ENCODE assay signal across 8 cellular contexts in genomic region chr16:57639172-57639571, GRCh38. TPM values are rescaled to one million over a fixed set of nuclear protein-coding genes. Genes with fewer than 3 reads are reported as not detected.
DNase-seq lines count a peak whose midpoint lies in the region; ATAC-seq, FAIRE-seq and TF ChIP-seq lines count a peak whose summit lies in the region.

No MANE protein-coding gene starts in this region.

- H3K79me2 ChIP-seq in H1 (ENCODE audit: control insufficient read depth in 1 of 2, insufficient read depth in 2 of 2, low read length in 2 of 2): no peaks in the 10 kb centered on the region

- no peak overlapping the region for H2AFZ ChIP-seq in H1 (ENCODE audit: low read length)

- no peaks in the 10 kb centered on the region for H3K36me3 Mint-ChIP-seq in nephron progenitor cell (ENCODE audit: low read depth)
- H3K36me3 Mint-ChIP-seq in activated T-helper 1 cell treated with anti-CD3 and anti-CD28 coated beads, Interleukin-12 subunit alpha, Interleukin-12 subunit beta, Interleukin-2, Interleukin-4 antibody, amounts not matched to agents 30 ng/mL and 10 ng/mL and 1 ng/mL, durations not matched to agents 14 hours and 24 hours and 36 hours (ENCODE audit: low read depth): no peaks in the 10 kb centered on the region

- peak overlapping the region; percentile 38 for H3K4me3 Mint-ChIP-seq in nephron progenitor cell
- no peak overlapping the region for H3K4me3 Mint-ChIP-seq in activated T-helper 1 cell treated with anti-CD3 and anti-CD28 coated beads, Interleukin-12 subunit alpha, Interleukin-12 subunit beta, Interleukin-2, Interleukin-4 antibody, amounts not matched to agents 30 ng/mL and 10 ng/mL and 1 ng/mL, durations not matched to agents 14 hours and 24 hours and 36 hours

- H2BK15ac ChIP-seq in H1 (ENCODE audit: low read length): no peak overlapping the region

- no peak overlapping the region for H3K23ac ChIP-seq in H1 (ENCODE audit: insufficient read length)

- H3K4me3 ChIP-seq in H1 (ENCODE audit: extremely low read depth in 1 of 4, insufficient read depth in 2 of 4, low read depth in 3 of 4, low read length in 4 of 4): peak overlapping the region in 1 of 4 experiments; percentile 18; a peak in 2 of 8 replicates

- intact Hi-C loops in activated T-helper 1 cell treated with anti-CD3 and anti-CD28 coated beads, Interleukin-12 subunit alpha, Interleukin-12 subunit beta, Interleukin-2, Interleukin-4 antibody, amounts not matched to agents 30 ng/mL and 10 ng/mL and 1 ng/mL, durations not matched to agents 14 hours and 24 hours and 36 hours (cut with micrococcal nuclease): no loop called here

- no peak overlapping the region for H4K8ac ChIP-seq in H1 (ENCODE audit: extremely low read depth, insufficient read depth, low read length)

- no peak overlapping the region for H3K9ac ChIP-seq in H1 (replicated peaks in 1 of 4; ENCODE audit: extremely low read depth in 1 of 4, low read depth in 3 of 4, low read length in 3 of 4)

- H3K27me3 Mint-ChIP-seq in nephron progenitor cell (ENCODE audit: low read depth, poor library complexity): peaks cover 32% of the 10 kb centered on the region
- H3K27me3 Mint-ChIP-seq in activated T-helper 1 cell treated with anti-CD3 and anti-CD28 coated beads, Interleukin-12 subunit alpha, Interleukin-12 subunit beta, Interleukin-2, Interleukin-4 antibody, amounts not matched to agents 30 ng/mL and 10 ng/mL and 1 ng/mL, durations not matched to agents 14 hours and 24 hours and 36 hours (ENCODE audit: insufficient read depth): peaks cover 26% of the 10 kb centered on the region

- no peaks in the 10 kb centered on the region; the same call in 1 of the 2 replicates for H3K23me2 ChIP-seq in H1 (ENCODE audit: low read depth, low read length)

- H2BK120ac ChIP-seq in H1 (replicated peaks; ENCODE audit: low read depth, low read length): no peak overlapping the region

- no peak for TF ChIP-seq POLR2A in H1 (IDR thresholded peaks at IDR 0.05; ENCODE audit: control extremely low read depth in 1 of 2, low read depth in 2 of 2, low read length in 2 of 2)

- H3K4me1 ChIP-seq in H1 (replicated peaks in 1 of 4; ENCODE audit: control insufficient read depth in 3 of 4, insufficient read depth in 4 of 4, low read length in 3 of 4): peaks cover 0 to 3% (median 1%) of the 10 kb centered on the region in 4 experiments; a peak in 4 of 7 replicates

- no peak for TF ChIP-seq CTCF in D721Med (IDR thresholded peaks at IDR 0.05; ENCODE audit: insufficient read depth, missing control alignments)
- TF ChIP-seq CTCF in H1 (IDR thresholded peaks at IDR 0.05; ENCODE audit: control extremely low read depth in 1 of 3, insufficient read depth in 1 of 3, low read depth in 1 of 3, low read length in 3 of 3): no peak
- no peak for TF ChIP-seq CTCF in nephron progenitor cell (IDR thresholded peaks at IDR 0.05)

- CTCF ChIA-PET in H1 (lab: Charles Lee; ENCODE audit: partially characterized antibody): interaction anchor here (0.6 to 9.2 kb wide), 18 partner anchors 8 to 692 kb away, joined by 3 to 104 read pairs (median 4); partner anchors contain the start of genes ADGRG1 and KATNB1

- H4K91ac ChIP-seq in H1 (replicated peaks; ENCODE audit: insufficient read length, low read length): no peak overlapping the region

- H3K4ac ChIP-seq in H1 (replicated peaks; ENCODE audit: insufficient read length, low read depth, low read length): no peak overlapping the region

- H3K27me3 ChIP-seq in H1 (replicated peaks in 1 of 4; ENCODE audit: control insufficient read depth in 3 of 4, extremely low read depth in 1 of 4, insufficient read depth in 3 of 4, low read length in 3 of 4): peaks cover 0 to 6% (median 4%) of the 10 kb centered on the region in 4 experiments; a peak in 5 of 7 replicates

- FAIRE-seq in D721Med (lab: Jason Lieb, UNC) (no peak), H1 (lab: Jason Lieb, UNC) (peak; percentile 52)

- no peak overlapping the region for H2BK20ac ChIP-seq in H1 (ENCODE audit: low read length)

- 17% methylated on average over 14 of the region's 14 CpGs; no CpG with 5 or more reads in 1 of the 2 experiments for WGBS in H1 (ENCODE audit: extremely low coverage in 1 of 2, insufficient coverage in 1 of 2, insufficient read length in 1 of 2, insufficient replicate concordance in 2 of 2, low coverage in 1 of 2, low lambda C conversion rate in 2 of 2, missing lambda C conversion rate in 1 of 2), 2 experiments

- no peak overlapping the region for H2BK12ac ChIP-seq in H1 (ENCODE audit: low read depth, low read length)

- H3K14ac ChIP-seq in H1 (ENCODE audit: insufficient read length): no peak overlapping the region

- peaks cover 48% of the 10 kb centered on the region for H3K4me1 Mint-ChIP-seq in nephron progenitor cell
- H3K4me1 Mint-ChIP-seq in activated T-helper 1 cell treated with anti-CD3 and anti-CD28 coated beads, Interleukin-12 subunit alpha, Interleukin-12 subunit beta, Interleukin-2, Interleukin-4 antibody, amounts not matched to agents 30 ng/mL and 10 ng/mL and 1 ng/mL, durations not matched to agents 14 hours and 24 hours and 36 hours (ENCODE audit: low read depth): peaks cover 4% of the 10 kb centered on the region

- H3K79me1 ChIP-seq in H1 (ENCODE audit: low read depth, low read length): no peaks in the 10 kb centered on the region; the same call in 1 of the 2 replicates

- ATAC-seq in GM21381 (IDR thresholded peaks at IDR 0.05; ENCODE audit: unreplicated experiment) (no peak), GM21390 (IDR thresholded peaks at IDR 0.05; ENCODE audit: unreplicated experiment) (no peak)

- H2BK5ac ChIP-seq in H1 (ENCODE audit: low read depth, low read length): no peak overlapping the region

- in situ Hi-C loops in ACHN (cut with HindIII; ENCODE audit: low pct_ligation_motif_present, low pct_unique_long_range_greater_than_20kb, low sequenced_read_pairs): no loop called here

- peak overlapping the region; percentile 40 to 61; a peak in 3 of 4 replicates for H3K4me2 ChIP-seq in H1 (ENCODE audit: insufficient read depth in 1 of 2, low read depth in 2 of 2, low read length in 2 of 2)

- H4K20me1 ChIP-seq in H1 (replicated peaks in 1 of 2; ENCODE audit: control insufficient read depth in 1 of 2, insufficient read depth in 2 of 2, low read length in 2 of 2): peaks cover 0 to 4% of the 10 kb centered on the region in 2 experiments

- peak; percentile 57 for DNase-seq in D721Med (ENCODE audit: insufficient read length, low spot score)
- DNase-seq in NCI-H2107 (lab: John Stamatoyannopoulos, UW): peak; percentile 23
- peak in 1 of 2 experiments; percentile 84 for DNase-seq in H1 (ENCODE audit: low read depth in 1 of 2, low spot score in 2 of 2)
- DNase-seq in nephron progenitor cell: peak; percentile 83
- DNase-seq in activated T-helper 1 cell treated with anti-CD3 and anti-CD28 coated beads, Interleukin-12 subunit alpha, Interleukin-12 subunit beta, Interleukin-2, Interleukin-4 antibody, amounts not matched to agents 30 ng/mL and 10 ng/mL and 1 ng/mL, durations not matched to agents 14 hours and 24 hours and 36 hours (ENCODE audit: low spot score): no peak
- no peak for DNase-seq in ACHN

- H3K36me3 ChIP-seq in H1 (ENCODE audit: control insufficient read depth in 2 of 4, insufficient read depth in 4 of 4, low read length in 3 of 4): no peaks in the 10 kb centered on the region; a peak in 1 of 8 replicates

- no peaks in the 10 kb centered on the region for H3K9me3 ChIP-seq in H1 (ENCODE audit: insufficient read depth in 2 of 2, low read depth in 1 of 2, low read length in 1 of 2)

- POLR2A ChIA-PET in H1 (lab: Charles Lee; ENCODE audit: partially characterized antibody): interaction anchor here (0.7 to 3.1 kb wide), 6 partner anchors 12 to 193 kb away, joined by 3 to 11 read pairs (median 4); partner anchors contain the start of genes ADGRG1 and KATNB1

- H3K27ac ChIP-seq in H1 (ENCODE audit: low read depth, low read length): no peak overlapping the region

- TF ChIP-seq RAD21 in H1 (IDR thresholded peaks at IDR 0.05 in 1 of 2, conservative IDR thresholded peaks at IDR 0.05 in 1 of 2; ENCODE audit: low read depth in 2 of 2, low read length in 2 of 2): no peak

- H3K56ac ChIP-seq in H1 (replicated peaks; ENCODE audit: insufficient read length, low read depth, low read length): no peak overlapping the region

- no peaks in the 10 kb centered on the region for H3K9me3 Mint-ChIP-seq in nephron progenitor cell
- H3K9me3 Mint-ChIP-seq in activated T-helper 1 cell treated with anti-CD3 and anti-CD28 coated beads, Interleukin-12 subunit alpha, Interleukin-12 subunit beta, Interleukin-2, Interleukin-4 antibody, amounts not matched to agents 30 ng/mL and 10 ng/mL and 1 ng/mL, durations not matched to agents 14 hours and 24 hours and 36 hours: no peaks in the 10 kb centered on the region

- no peak overlapping the region for H3K18ac ChIP-seq in H1 (ENCODE audit: extremely low read depth, low read length)

- TF ChIP-seq EP300 in H1 (IDR thresholded peaks at IDR 0.05; ENCODE audit: borderline replicate concordance in 1 of 2, low read depth in 2 of 2, low read length in 2 of 2): no peak

- H3K27ac Mint-ChIP-seq in nephron progenitor cell: no peak overlapping the region
- no peak overlapping the region for H3K27ac Mint-ChIP-seq in activated T-helper 1 cell treated with anti-CD3 and anti-CD28 coated beads, Interleukin-12 subunit alpha, Interleukin-12 subunit beta, Interleukin-2, Interleukin-4 antibody, amounts not matched to agents 30 ng/mL and 10 ng/mL and 1 ng/mL, durations not matched to agents 14 hours and 24 hours and 36 hours

- no peak overlapping the region for H4K5ac ChIP-seq in H1 (ENCODE audit: insufficient read length, low read depth, low read length)

- H2AK5ac ChIP-seq in H1 (ENCODE audit: low read depth, low read length): no peak overlapping the region

RNA-seq across cellular contexts. Expression of gene ADGRG1, which starts 10.7 kb away (rescaled TPM):
- 0.78 and 1.3 TPM in 2 replicates for total RNA-seq in H1 (2021; fragmentation: NEBNext Ultra II Directional; extraction: Animal tissue kit (Norgen Biotek cat#: 25700))
- polyA plus RNA-seq in H1 (2011; rRNA removed): 2.6 and 2.9 TPM in 2 replicates
- polyA plus RNA-seq in H1 (2011; cell fraction: cytosol; rRNA removed): 1.3 TPM
- 1.6 TPM for polyA plus RNA-seq in H1 (2011; cell fraction: nucleus; rRNA removed)
- 0.99 to 2.2 TPM (median 1.4 TPM) in 4 replicates for polyA plus RNA-seq in H1 (2012, experiment 1 of 2)
- polyA plus RNA-seq in H1 (2012, experiment 2 of 2): 1.4 TPM
- 2.8 TPM for polyA plus RNA-seq in H1 (2013, experiment 1 of 2)
- polyA plus RNA-seq in H1 (2013, experiment 2 of 2): 3.7 TPM
- 1.2 and 1.7 TPM in 2 replicates for polyA minus RNA-seq in H1 (2011; rRNA and poly(A)+ RNA removed)
- 0.81 TPM for polyA minus RNA-seq in H1 (2011; cell fraction: cytosol; rRNA and poly(A)+ RNA removed)
- polyA minus RNA-seq in H1 (2011; cell fraction: nucleus; rRNA and poly(A)+ RNA removed): 3.1 TPM
- total RNA-seq in activated T-helper 1 cell treated with anti-CD3 and anti-CD28 coated beads, Interleukin-12 subunit alpha, Interleukin-12 subunit beta, Interleukin-2, Interleukin-4 antibody, amounts not matched to agents 30 ng/mL and 10 ng/mL and 1 ng/mL, durations not matched to agents 14 hours and 24 hours and 36 hours: 6.4 and 7.7 TPM in 2 replicates

RNA-seq across cellular contexts. Expression of gene ADGRG3, which starts 28.9 kb away (rescaled TPM):
- 0.15 and 0.28 TPM in 2 replicates for total RNA-seq in H1 (2021; fragmentation: NEBNext Ultra II Directional; extraction: Animal tissue kit (Norgen Biotek cat#: 25700))
- 0.94 and 0.98 TPM in 2 replicates for polyA plus RNA-seq in H1 (2011; rRNA removed)
- 1.00 TPM for polyA plus RNA-seq in H1 (2011; cell fraction: cytosol; rRNA removed)
- 0.87 TPM for polyA plus RNA-seq in H1 (2011; cell fraction: nucleus; rRNA removed)
- 0.64 to 1.4 TPM (median 0.87 TPM) in 4 replicates for polyA plus RNA-seq in H1 (2012, experiment 1 of 2)
- 0.42 TPM for polyA plus RNA-seq in H1 (2012, experiment 2 of 2)
- polyA plus RNA-seq in H1 (2013, experiment 1 of 2): 0.20 TPM
- polyA plus RNA-seq in H1 (2013, experiment 2 of 2): 0.52 TPM
- 0.59 and 0.69 TPM in 2 replicates for polyA minus RNA-seq in H1 (2011; rRNA and poly(A)+ RNA removed)
- polyA minus RNA-seq in H1 (2011; cell fraction: cytosol; rRNA and poly(A)+ RNA removed): not detected
- 0.60 TPM for polyA minus RNA-seq in H1 (2011; cell fraction: nucleus; rRNA and poly(A)+ RNA removed)
- total RNA-seq in activated T-helper 1 cell treated with anti-CD3 and anti-CD28 coated beads, Interleukin-12 subunit alpha, Interleukin-12 subunit beta, Interleukin-2, Interleukin-4 antibody, amounts not matched to agents 30 ng/mL and 10 ng/mL and 1 ng/mL, durations not matched to agents 14 hours and 24 hours and 36 hours: not detected in 2 replicates

RNA-seq across cellular contexts. Expression of gene DRC7, which starts 55.4 kb away (rescaled TPM):
- not detected in 2 replicates for total RNA-seq in H1 (2021; fragmentation: NEBNext Ultra II Directional; extraction: Animal tissue kit (Norgen Biotek cat#: 25700))
- 0.13 and 0.14 TPM in 2 replicates for polyA plus RNA-seq in H1 (2011; rRNA removed)
- polyA plus RNA-seq in H1 (2011; cell fraction: cytosol; rRNA removed): 0.16 TPM
- 0.27 TPM for polyA plus RNA-seq in H1 (2011; cell fraction: nucleus; rRNA removed)
- polyA plus RNA-seq in H1 (2012, experiment 1 of 2): 0.23 to 0.48 TPM (median 0.27 TPM) in 3 of 4 replicates, not detected in the other
- polyA plus RNA-seq in H1 (2012, experiment 2 of 2): not detected
- 0.06 TPM for polyA plus RNA-seq in H1 (2013, experiment 1 of 2)
- 0.04 TPM for polyA plus RNA-seq in H1 (2013, experiment 2 of 2)
- 0.09 TPM in 1 of 2 replicates, not detected in the other for polyA minus RNA-seq in H1 (2011; rRNA and poly(A)+ RNA removed)
- not detected for polyA minus RNA-seq in H1 (2011; cell fraction: cytosol; rRNA and poly(A)+ RNA removed)
- polyA minus RNA-seq in H1 (2011; cell fraction: nucleus; rRNA and poly(A)+ RNA removed): not detected
- total RNA-seq in activated T-helper 1 cell treated with anti-CD3 and anti-CD28 coated beads, Interleukin-12 subunit alpha, Interleukin-12 subunit beta, Interleukin-2, Interleukin-4 antibody, amounts not matched to agents 30 ng/mL and 10 ng/mL and 1 ng/mL, durations not matched to agents 14 hours and 24 hours and 36 hours: not detected in 2 replicates

Comparison
In these comparisons a context has a peak if more than half of its experiments do, and no peak if none do; other contexts are left out.
1. DNase-seq: peak in D721Med (single experiment), NCI-H2107 (single experiment) and nephron progenitor cell (single experiment); none in activated T-helper 1 cell treated with anti-CD3 and anti-CD28 coated beads, Interleukin-12 subunit alpha, Interleukin-12 subunit beta, Interleukin-2, Interleukin-4 antibody, amounts not matched to agents 30 ng/mL and 10 ng/mL and 1 ng/mL, durations not matched to agents 14 hours and 24 hours and 36 hours (single experiment) and ACHN (single experiment).